7 cellular contexts compared by ENCODE assay signal in genomic region chr1:207751463-207751789, GRCh38. TPM values are rescaled to one million over a fixed set of nuclear protein-coding genes. Genes with fewer than 3 reads are reported as not detected.
DNase-seq lines count a peak whose midpoint lies in the region; ATAC-seq and TF ChIP-seq lines count a peak whose summit lies in the region.
"Not testable (repeated sequence)": the region's sequence is repeated elsewhere in the genome, so short reads cannot be mapped to it uniquely, and the experiment has no call there.

No MANE protein-coding gene starts in this region.

- intact Hi-C loops in adrenal gland (cut with DNase I); lower lobe of right lung (cut with DNase I): not testable (repeated sequence)
- intact Hi-C loops in esophagus muscularis mucosa (cut with DNase I) (loop anchor here (5.0 kb wide), 2 partner anchors 46 to 121 kb away; no protein-coding TSS in a partner anchor), gastrocnemius medialis (cut with DNase I; ENCODE audit: low total_unique reads) (loop anchor here (2.0 to 5.0 kb wide), 2 partner anchors 45 to 211 kb away; no protein-coding TSS in a partner anchor)

- not testable (repeated sequence) for TF ChIP-seq POLR2A in adrenal gland (IDR thresholded peaks at IDR 0.05); esophagus muscularis mucosa (IDR thresholded peaks at IDR 0.05; ENCODE audit: low read depth); gastrocnemius medialis (IDR thresholded peaks at IDR 0.05)

- not testable (repeated sequence) for TF ChIP-seq CTCF in adrenal gland (IDR thresholded peaks at IDR 0.05); esophagus muscularis mucosa (IDR thresholded peaks at IDR 0.05); lower lobe of right lung (IDR thresholded peaks at IDR 0.05); gastrocnemius medialis (IDR thresholded peaks at IDR 0.05 in 4 of 5, conservative IDR thresholded peaks at IDR 0.05 in 1 of 5)

- H3K36me3 ChIP-seq in SJCRH30; adrenal gland (replicated peaks in 1 of 2); esophagus muscularis mucosa; lower lobe of right lung; gastrocnemius medialis: not testable (repeated sequence)

- ATAC-seq in GM18907 (IDR thresholded peaks at IDR 0.05; ENCODE audit: unreplicated experiment) (peak; percentile 5), HG03108 (IDR thresholded peaks at IDR 0.05; ENCODE audit: unreplicated experiment) (peak; percentile 3), gastrocnemius medialis (peak in 1 of 2 donors; percentile 13)
- not testable (repeated sequence) for ATAC-seq in lower lobe of right lung

- in situ Hi-C loops in gastrocnemius medialis (cut with MboI; ENCODE audit: low sequenced_read_pairs in 4 of 4): not testable (repeated sequence)

- H3K27ac ChIP-seq in SJCRH30 (peak overlapping the region; percentile 67), adrenal gland (peak overlapping the region; percentile 88 to 96 (median 93)), esophagus muscularis mucosa (replicated peaks in 1 of 4) (peak overlapping the region; percentile 88 to 91 (median 89)), lower lobe of right lung (peak overlapping the region; percentile 95), gastrocnemius medialis (peak overlapping the region; percentile 90 to 97 (median 92))

- 10 to 15% (median 14%) methylated on average over 7 of the region's 7 CpGs for WGBS in adrenal gland, 4 donors
- WGBS in esophagus muscularis mucosa: 18% methylated on average over 7 of the region's 7 CpGs

- peak in 1 of 2 experiments; percentile 14 for DNase-seq in SJCRH30
- not testable (repeated sequence) for DNase-seq in adrenal gland; esophagus muscularis mucosa (ENCODE audit: extremely low spot score); lower lobe of right lung; gastrocnemius medialis

- TF ChIP-seq EP300 in esophagus muscularis mucosa (IDR thresholded peaks at IDR 0.05): not testable (repeated sequence)

- peak overlapping the region; percentile 89 for H3K4me3 ChIP-seq in SJCRH30
- peak overlapping the region in 2 of 4 donors; percentile 2 to 92 for H3K4me3 ChIP-seq in adrenal gland
- peak overlapping the region; percentile 75 to 93 (median 88) for H3K4me3 ChIP-seq in esophagus muscularis mucosa
- peak overlapping the region; percentile 94 for H3K4me3 ChIP-seq in lower lobe of right lung
- peak overlapping the region; percentile 83 to 98 (median 91) for H3K4me3 ChIP-seq in gastrocnemius medialis

- H3K9me3 ChIP-seq in SJCRH30 (replicated peaks); adrenal gland (replicated peaks in 1 of 3); esophagus muscularis mucosa; lower lobe of right lung; gastrocnemius medialis: not testable (repeated sequence)

- H3K4me1 ChIP-seq in SJCRH30 (peaks cover 15% of the 10 kb centered on the region), adrenal gland (replicated peaks in 1 of 2) (peaks cover 15 to 44% of the 10 kb centered on the region in 2 donors), esophagus muscularis mucosa (peaks cover 42 to 51% (median 47%) of the 10 kb centered on the region in 4 donors), lower lobe of right lung (peaks cover 65% of the 10 kb centered on the region), gastrocnemius medialis (peaks cover 47 to 48% of the 10 kb centered on the region in 2 donors)

- not testable (repeated sequence) for H3K27me3 ChIP-seq in SJCRH30; adrenal gland; esophagus muscularis mucosa; lower lobe of right lung (ENCODE audit: low read depth); gastrocnemius medialis

RNA-seq across cellular contexts. Expression of gene CD46, which starts 0.4 kb away (rescaled TPM):
- 84.6 and 95.1 TPM in 2 replicates for total RNA-seq in SJCRH30 (2014; rRNA removed; shearing (Covaris generic))
- 100 to 1,000 TPM; 325 to 618 (median 520) TPM for total RNA-seq in adrenal gland
- polyA plus RNA-seq in adrenal gland: 100 to 1,000 TPM in 2 of 3 donors, 10 to 100 TPM in 1; 94.9 to 407 (median 187) TPM
- total RNA-seq in esophagus muscularis mucosa: 10 to 100 TPM; 65.6 to 86.4 (median 69.2) TPM
- 302 TPM for total RNA-seq in lower lobe of right lung
- 100 to 1,000 TPM in 2 of 4 donors, 10 to 100 TPM in 2; 42.1 to 101 (median 80.2) TPM for total RNA-seq in gastrocnemius medialis
